ENCODE assay signal across 18 cellular contexts in the genomic region with DNA sequence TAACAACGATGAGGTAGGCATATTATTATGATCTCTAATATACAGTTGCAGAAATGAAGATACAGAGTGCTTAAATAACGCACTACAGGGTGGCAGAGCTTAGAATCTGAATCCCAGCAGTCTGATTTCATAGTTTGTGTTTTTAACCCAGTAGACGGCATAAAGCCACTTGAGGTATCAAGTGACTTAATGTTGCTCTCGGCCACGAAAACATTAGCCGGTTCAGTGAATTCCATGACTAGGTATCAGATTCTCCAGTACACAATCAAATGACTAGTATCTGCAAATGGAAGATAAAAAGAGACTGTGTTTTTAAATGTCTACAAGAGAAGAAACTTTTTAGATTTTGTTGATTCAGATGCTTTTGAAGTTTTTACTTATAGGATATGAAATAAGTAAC. TPM values are rescaled to one million over a fixed set of nuclear protein-coding genes. Genes with fewer than 3 reads are reported as not detected.
DNase-seq lines count a peak whose midpoint lies in the region; ATAC-seq, FAIRE-seq and TF ChIP-seq lines count a peak whose summit lies in the region.
"Had no signal": no experiment of that assay in that cellular context is flagged by ENCODE, and none has a peak within 500 bp of the region (broad histone marks: within the 10 kb centered on the region; RNA-seq: fewer than 3 reads in every experiment).

No MANE protein-coding gene starts in this region.

- TF ChIP-seq POLR2A in H54 (IDR thresholded peaks at IDR 0.05; ENCODE audit: low read depth, low read length) (no peak), breast epithelium (IDR thresholded peaks at IDR 0.05) (no peak)

- H3K4me1 ChIP-seq in breast epithelium: no peaks in the 10 kb centered on the region

- FAIRE-seq in H54 (lab: Jason Lieb, UNC): peak; percentile 60
- FAIRE-seq: GM19239 had no signal

- H3K27ac ChIP-seq in breast epithelium: no peak overlapping the region
- H3K27ac ChIP-seq: C4-2B had no signal

- DNase-seq in H54 (ENCODE audit: insufficient read length, low spot score) (no peak), NCI-H2029 treated with DMSO at 0.1 percent for 48 hours (lab: John Stamatoyannopoulos, UW) (peak; percentile 53), NCI-H2196 treated with DMSO at 0.1 percent for 48 hours (lab: John Stamatoyannopoulos, UW; ENCODE audit: unreplicated experiment) (peak; percentile 4), left kidney (ENCODE audit: low read depth, low spot score) (peak; percentile 82), NCI-H446 treated with DMSO at 0.1 percent for 48 hours (lab: John Stamatoyannopoulos, UW) (no peak), breast epithelium (ENCODE audit: low spot score in 2 of 2) (no peak), occipital lobe (lab: John Stamatoyannopoulos, UW) (no peak)
- DNase-seq: COR-L47, H7, Karpas-422, MM.1S, NCI-H1092 treated with DMSO at 0.1 percent for 48 hours, NCI-H446, NCI-H82 had no signal

- H3K9me3 ChIP-seq in breast epithelium: no peaks in the 10 kb centered on the region

- no peak for ATAC-seq in GM21737 (IDR thresholded peaks at IDR 0.05; ENCODE audit: unreplicated experiment)
- ATAC-seq: Panc1 had no signal

- H3K27me3 ChIP-seq in breast epithelium: no peaks in the 10 kb centered on the region

- no peak for TF ChIP-seq CTCF in breast epithelium (IDR thresholded peaks at IDR 0.05)

- no peak overlapping the region for H3K4me3 ChIP-seq in breast epithelium

- H3K36me3 ChIP-seq in breast epithelium: peaks cover 6% of the 10 kb centered on the region

- intact Hi-C loops in breast epithelium (cut with DNase I; ENCODE audit: low total_unique reads): no loop called here

RNA-seq across cellular contexts. Expression of a gene that starts 24.8 kb away (rescaled TPM):
- total RNA-seq in breast epithelium: 10 to 100 TPM in 1 of 3 donors, 1 to 10 TPM in 2; 6.6 to 12.3 (median 9.8) TPM
- total RNA-seq in occipital lobe: 14.5 TPM

Comparison
In these comparisons a context has a peak if more than half of its experiments do, and no peak if none do; other contexts are left out.
1. DNase-seq: peak in NCI-H2029 treated with DMSO at 0.1 percent for 48 hours (single experiment), NCI-H2196 treated with DMSO at 0.1 percent for 48 hours (single experiment) and left kidney (single experiment); none in H54 (single experiment), NCI-H446 treated with DMSO at 0.1 percent for 48 hours (single experiment), breast epithelium (0 of 2) and occipital lobe (single experiment).